Comparison of ENCODE assay signal across 17 cellular contexts in the genomic region with DNA sequence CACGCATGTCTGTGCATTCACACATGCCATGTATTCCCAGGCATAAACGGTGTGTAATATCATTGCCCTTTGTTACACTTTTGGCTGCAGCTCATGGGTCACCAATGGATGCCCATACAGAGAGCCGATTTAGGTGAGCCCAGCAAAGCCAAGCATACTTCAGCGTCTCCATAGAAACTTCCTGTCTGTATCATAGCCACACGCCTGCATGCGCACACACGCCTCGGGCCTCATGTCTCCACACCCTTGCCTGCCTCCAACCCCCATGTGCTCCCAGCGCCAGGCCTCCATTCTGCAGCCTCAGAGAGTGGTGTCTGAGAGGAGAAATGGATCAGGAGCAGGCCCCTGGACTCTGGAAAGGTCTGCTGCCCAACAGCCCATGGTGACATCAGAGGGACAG. TPM values are rescaled to one million over a fixed set of nuclear protein-coding genes. Genes with fewer than 3 reads are reported as not detected.
DNase-seq lines count a peak whose midpoint lies in the region; ATAC-seq and TF ChIP-seq lines count a peak whose summit lies in the region.
"Had no signal": no experiment of that assay in that cellular context is flagged by ENCODE, and none has a peak within 500 bp of the region (broad histone marks: within the 10 kb centered on the region; RNA-seq: fewer than 3 reads in every experiment).

No MANE protein-coding gene starts in this region.

- no peak overlapping the region for H2BK12ac ChIP-seq in neuronal stem cell (ENCODE audit: low read length)

- DNase-seq in GM10248 (ENCODE audit: extremely low spot score) (peak; percentile 10), RWPE2 (ENCODE audit: low spot score) (no peak), foreskin keratinocyte (peak; percentile 66 to 80), neuronal stem cell (ENCODE audit: low spot score) (no peak), NCI-H446 treated with DMSO at 0.1 percent for 48 hours (lab: John Stamatoyannopoulos, UW) (no peak), T-helper 2 cell (no peak)
- DNase-seq: 8988T; AML-193; CD8-positive, alpha-beta memory T cell; DMS53; GF-D8; HCEC 1CT; HFFc6 had no signal

- no peaks in the 10 kb centered on the region for H3K4me1 ChIP-seq in RWPE2 (ENCODE audit: insufficient read depth, poor library complexity, severe bottlenecking)
- H3K4me1 ChIP-seq in foreskin keratinocyte = peaks cover 15% of the 10 kb centered on the region
- no peaks in the 10 kb centered on the region for H3K4me1 ChIP-seq in neuronal stem cell (ENCODE audit: control insufficient read depth in 2 of 2, insufficient read depth in 1 of 2, low read depth in 1 of 2, low read length in 2 of 2)
- H3K4me1 ChIP-seq: BLaER1 had no signal

- H3K27me3 ChIP-seq in RWPE2 (ENCODE audit: insufficient read depth, poor library complexity, severe bottlenecking) = no peaks in the 10 kb centered on the region
- H3K27me3 ChIP-seq in foreskin keratinocyte = no peaks in the 10 kb centered on the region
- H3K27me3 ChIP-seq in neuronal stem cell (ENCODE audit: control insufficient read depth in 3 of 3, insufficient read depth in 3 of 3, low read depth in 1 of 3, low read length in 3 of 3) = no peaks in the 10 kb centered on the region
- H3K27me3 ChIP-seq: BLaER1 had no signal

- no peaks in the 10 kb centered on the region for H3K9me3 ChIP-seq in RWPE2 (ENCODE audit: severe bottlenecking)
- H3K9me3 ChIP-seq in neuronal stem cell (replicated peaks in 1 of 2; ENCODE audit: control insufficient read depth in 2 of 2, insufficient read depth in 1 of 2, low read depth in 1 of 2, low read length in 2 of 2) = no peaks in the 10 kb centered on the region
- H3K9me3 ChIP-seq: BLaER1 had no signal

- H2AK5ac ChIP-seq in neuronal stem cell (ENCODE audit: low read depth, low read length) = peak overlapping the region; percentile 85

- ATAC-seq in RWPE2 (ENCODE audit: low read depth) = peak; percentile 35; the same call in 2 of the 3 replicates
- peak; percentile 89 for ATAC-seq in foreskin keratinocyte
- ATAC-seq in HG03196 (IDR thresholded peaks at IDR 0.05; ENCODE audit: unreplicated experiment) = no peak
- ATAC-seq in HG02852 (IDR thresholded peaks at IDR 0.05; ENCODE audit: unreplicated experiment) = no peak

- no peaks in the 10 kb centered on the region for H3K36me3 ChIP-seq in RWPE2 (ENCODE audit: low read depth)
- H3K36me3 ChIP-seq in neuronal stem cell (replicated peaks in 1 of 2; ENCODE audit: control insufficient read depth in 2 of 2, insufficient read depth in 2 of 2, low read length in 2 of 2) = no peaks in the 10 kb centered on the region
- H3K36me3 ChIP-seq: BLaER1 had no signal

- no peak overlapping the region for H3K23ac ChIP-seq in neuronal stem cell (ENCODE audit: low read depth, low read length, poor library complexity)

- H3K14ac ChIP-seq in neuronal stem cell (ENCODE audit: low read length) = no peak overlapping the region

- no peak overlapping the region for H2BK5ac ChIP-seq in neuronal stem cell (ENCODE audit: low read length)

- TF ChIP-seq CTCF in GM10248 (IDR thresholded peaks at IDR 0.05; ENCODE audit: control extremely low read depth, extremely low read depth, low read depth, missing control alignments) (no peak), RWPE2 (IDR thresholded peaks at IDR 0.05; ENCODE audit: poor library complexity, severe bottlenecking) (no peak), foreskin keratinocyte (conservative IDR thresholded peaks at IDR 0.05) (no peak)

- no peak overlapping the region for H2AFZ ChIP-seq in neuronal stem cell (ENCODE audit: low read length)

- H3K9ac ChIP-seq in neuronal stem cell (ENCODE audit: low read depth, low read length, poor library complexity) = no peak overlapping the region
- H3K9ac ChIP-seq: BLaER1 had no signal

- no peak overlapping the region for H2BK15ac ChIP-seq in neuronal stem cell (ENCODE audit: low read length)

- H3K4me3 ChIP-seq in RWPE2 (ENCODE audit: severe bottlenecking) (no peak overlapping the region), neuronal stem cell (ENCODE audit: low read length in 2 of 2) (no peak overlapping the region)
- H3K4me3 ChIP-seq: BLaER1 had no signal

- H3K27ac ChIP-seq in RWPE2 (ENCODE audit: poor library complexity, severe bottlenecking) (no peak overlapping the region), foreskin keratinocyte (no peak overlapping the region), neuronal stem cell (replicated peaks; ENCODE audit: low read length) (no peak overlapping the region)
- H3K27ac ChIP-seq: BLaER1 had no signal

- no peak overlapping the region for H3K18ac ChIP-seq in neuronal stem cell (ENCODE audit: low read length)

- H3K79me1 ChIP-seq in neuronal stem cell (ENCODE audit: low read depth, low read length) = no peaks in the 10 kb centered on the region

- H4K91ac ChIP-seq in neuronal stem cell (ENCODE audit: low read depth, low read length, poor library complexity) = no peak overlapping the region

- CTCF ChIA-PET in GM10248 (lab: Yijun Ruan, JAX) = interaction anchor here (1.3 kb wide), 2 partner anchors 11 to 19 kb away, joined by 3 read pairs; no protein-coding TSS in a partner anchor

- no peak overlapping the region for H2BK120ac ChIP-seq in neuronal stem cell (ENCODE audit: low read depth, low read length)

- WGBS in neuronal stem cell (ENCODE audit: extremely low coverage in 2 of 2, insufficient read length in 2 of 2, insufficient replicate concordance in 1 of 2), 2 donors = no CpG with 5 or more reads among the region's 9 CpGs

- POLR2A ChIA-PET in GM10248 (lab: Yijun Ruan, JAX) = no interaction called here

- H3K4me2 ChIP-seq in neuronal stem cell (ENCODE audit: insufficient read depth, low read length, poor library complexity, severe bottlenecking) = no peak overlapping the region
- H3K4me2 ChIP-seq: BLaER1 had no signal

- H4K8ac ChIP-seq in neuronal stem cell (ENCODE audit: low read depth, low read length) = no peak overlapping the region

- H3K4ac ChIP-seq in neuronal stem cell (ENCODE audit: low read length) = no peak overlapping the region

RNA-seq across cellular contexts. Expression of gene SELENOI, which starts 33.5 kb away (rescaled TPM):
- total RNA-seq in foreskin keratinocyte = 32.1 and 34.7 TPM in 2 replicates
- 6.1 and 8.2 TPM in 2 replicates for polyA plus RNA-seq in foreskin keratinocyte
- 18.3 TPM for polyA plus RNA-seq in neuronal stem cell (2013, experiment 1 of 2)
- 18.4 TPM for polyA plus RNA-seq in neuronal stem cell (2013, experiment 2 of 2)

RNA-seq across cellular contexts. Expression of gene ADGRF3, which starts 34.1 kb away (rescaled TPM):
- total RNA-seq in foreskin keratinocyte = 0.04 TPM in 1 of 2 replicates, not detected in the other
- not detected in 2 replicates for polyA plus RNA-seq in foreskin keratinocyte
- polyA plus RNA-seq in neuronal stem cell (2013, experiment 1 of 2) = 0.18 TPM
- 0.14 TPM for polyA plus RNA-seq in neuronal stem cell (2013, experiment 2 of 2)
- total RNA-seq: H4 had no signal

Comparison
In these comparisons a context has a peak if more than half of its experiments do, and no peak if none do; other contexts are left out.
1. DNase-seq: peak in GM10248 (single experiment) and foreskin keratinocyte (2 of 2); none in RWPE2 (single experiment), neuronal stem cell (single experiment), NCI-H446 treated with DMSO at 0.1 percent for 48 hours (single experiment) and T-helper 2 cell (0 of 5).
2. ATAC-seq: peak in RWPE2 (single experiment) and foreskin keratinocyte (single experiment); none in HG03196 (single experiment) and HG02852 (single experiment).